ENCODE assay signal across 25 cellular contexts in genomic region chr7:137743021-137743420, GRCh38.
A peak's percentile ranks its signal among the peaks of the same experiment; 100 is the strongest.
DNase-seq lines count a peak whose midpoint lies in the region; ATAC-seq, FAIRE-seq and TF ChIP-seq lines count a peak whose summit lies in the region.
"Had no signal": no experiment of that assay in that cellular context is flagged by ENCODE, and none has a peak within 500 bp of the region (broad histone marks: within the 10 kb centered on the region; RNA-seq: fewer than 3 reads in every experiment).

No MANE protein-coding gene starts in this region.

- no peak for TF ChIP-seq RAD21 in K562 (CRISPR knock-in tag; conservative IDR thresholded peaks at IDR 0.05 in 1 of 2, IDR thresholded peaks at IDR 0.05 in 1 of 2)

- BruUV-seq in K562 (replicated peaks; lab: Mats Ljungman, UMichigan): no TSS peak

- H4K20me1 ChIP-seq in K562 (replicated peaks; ENCODE audit: control insufficient read depth, insufficient read depth, low read length): no peaks in the 10 kb centered on the region
- H4K20me1 ChIP-seq: BLaER1 had no signal

- H3K27me3 Mint-ChIP-seq in T-cell: peaks cover 2 to 10% of the 10 kb centered on the region in 2 donors

- no peaks in the 10 kb centered on the region for H3K27me3 ChIP-seq in K562 (ENCODE audit: control insufficient read depth in 2 of 2, insufficient read depth in 2 of 2, low read length in 2 of 2)
- H3K27me3 ChIP-seq: BE2C, BLaER1 had no signal

- H3K9me3 Mint-ChIP-seq in T-cell: peaks cover 0 to 10% (median 0%) of the 10 kb centered on the region in 3 donors

- no peaks in the 10 kb centered on the region for H3K9me1 ChIP-seq in K562 (ENCODE audit: control insufficient read depth, insufficient read depth, low read length)

- H3K9me3 ChIP-seq in K562 (replicated peaks; ENCODE audit: control insufficient read depth, insufficient read depth, low read depth, low read length): no peaks in the 10 kb centered on the region
- H3K9me3 ChIP-seq: BE2C had no signal

- H3K36me3 ChIP-seq in K562 (ENCODE audit: control insufficient read depth, insufficient read depth, low read length): no peaks in the 10 kb centered on the region
- H3K36me3 ChIP-seq: BE2C, BLaER1 had no signal

- no peak overlapping the region for H2AFZ ChIP-seq in K562 (ENCODE audit: low read depth, low read length)

- H3K4me3 Mint-ChIP-seq in T-cell: no peak overlapping the region
- H3K4me3 Mint-ChIP-seq: CD14-positive monocyte; CD4-positive, alpha-beta memory T cell; CD4-positive, CD25-positive, alpha-beta regulatory T cell; CD8-positive, alpha-beta memory T cell had no signal

- no peak overlapping the region for H3K4me3 ChIP-seq in K562
- H3K4me3 ChIP-seq: BLaER1 had no signal

- FAIRE-seq in K562 (lab: Jason Lieb, UNC): peak; percentile 19
- FAIRE-seq: A204.1, G401.6, GM12891, GM19239 had no signal

- no peak for TF ChIP-seq EP300 in K562 (IDR thresholded peaks at IDR 0.05; ENCODE audit: low read length)

- TF ChIP-seq CTCF in K562 (IDR thresholded peaks at IDR 0.05 in 2 of 3, conservative IDR thresholded peaks at IDR 0.05 in 1 of 3; ENCODE audit: insufficient read depth in 2 of 3, low read depth in 1 of 3, low read length in 3 of 3): no peak

- no peak overlapping the region for H3K9ac ChIP-seq in K562 (ENCODE audit: insufficient read depth in 1 of 2, low read depth in 2 of 2, low read length in 2 of 2)
- H3K9ac ChIP-seq: BLaER1 had no signal

- DNase-seq in K562 (ENCODE audit: extremely low read depth in 1 of 4, low spot score in 3 of 4) (no peak), cerebellum (ENCODE audit: low spot score) (peak; percentile 20), T-cell (no peak), LoVo (ENCODE audit: low spot score) (no peak), nucleus accumbens (lab: John Stamatoyannopoulos, UW) (no peak)
- DNase-seq: 8988T; ACHN; BE2C; CD4-positive, alpha-beta memory T cell; CD4-positive, CD25-positive, alpha-beta regulatory T cell; CD8-positive, alpha-beta memory T cell; COR-L47; DMS 273 treated with DMSO at 0.1 percent for 48 hours; DMS153; DMS53; DMS79; DND-41; EL; GF-D8 had no signal

- no peak overlapping the region for H3K27ac ChIP-seq in K562 (ENCODE audit: extremely low read depth, low read depth, low read length)
- H3K27ac ChIP-seq: BLaER1 had no signal

- CTCF ChIA-PET in K562 (lab: Yijun Ruan, JAX; ENCODE audit: low intra/inter-chr PET ratio): no interaction called here
- CTCF ChIA-PET in T-cell (lab: Charles Lee): no interaction called here

- TF ChIP-seq POLR2A in K562 (conservative IDR thresholded peaks at IDR 0.05): no peak

- no peaks in the 10 kb centered on the region for H3K79me2 ChIP-seq in K562 (ENCODE audit: control insufficient read depth, insufficient read depth, low read length)

- H3K36me3 Mint-ChIP-seq in T-cell: no peaks in the 10 kb centered on the region
- H3K36me3 Mint-ChIP-seq: CD14-positive monocyte; CD4-positive, alpha-beta memory T cell; CD4-positive, CD25-positive, alpha-beta regulatory T cell; CD8-positive, alpha-beta memory T cell had no signal

- H3K4me2 ChIP-seq in K562 (ENCODE audit: insufficient read depth, low read length): no peak overlapping the region
- H3K4me2 ChIP-seq: BLaER1 had no signal

- POLR2A ChIA-PET in K562 (lab: Yijun Ruan, JAX) (no interaction called here), T-cell (lab: Charles Lee) (no interaction called here)

- no peak for ATAC-seq in K562
- no peak for ATAC-seq in T-cell (replicated peaks in 1 of 4)

- intact Hi-C loops in K562 (cut with micrococcal nuclease): no loop called here

- H3K4me1 ChIP-seq in K562 (replicated peaks in 1 of 2; ENCODE audit: control insufficient read depth in 2 of 2, insufficient read depth in 2 of 2, low read length in 2 of 2): no peaks in the 10 kb centered on the region
- H3K4me1 ChIP-seq: BE2C, BLaER1 had no signal

- H3K4me1 Mint-ChIP-seq in T-cell: no peaks in the 10 kb centered on the region
- H3K4me1 Mint-ChIP-seq: CD14-positive monocyte; CD4-positive, alpha-beta memory T cell; CD4-positive, CD25-positive, alpha-beta regulatory T cell; CD8-positive, alpha-beta memory T cell had no signal

- WGBS in K562 (ENCODE audit: insufficient coverage, low coverage, missing lambda C conversion rate): 0% methylated on average over 2 of the region's 2 CpGs

- H3K27ac Mint-ChIP-seq in T-cell: no peak overlapping the region
- H3K27ac Mint-ChIP-seq: CD14-positive monocyte; CD4-positive, alpha-beta memory T cell; CD4-positive, CD25-positive, alpha-beta regulatory T cell; CD8-positive, alpha-beta memory T cell had no signal

- in situ Hi-C loops in K562 (cut with MboI): no loop called here

TF ChIP-seq in K562, 482 proteins besides CTCF, POLR2A, EP300 and RAD21:
- no peak for TF ChIP-seq CAMTA2 (CRISPR knock-in tag; conservative IDR thresholded peaks at IDR 0.05)
- TF ChIP-seq SMAD4 (CRISPR knock-in tag; conservative IDR thresholded peaks at IDR 0.05): no peak
- TF ChIP-seq DACH1 (IDR thresholded peaks at IDR 0.05; ENCODE audit: partially characterized antibody): no peak
- no peak for TF ChIP-seq CHAMP1 (IDR thresholded peaks at IDR 0.05)
- no peak for TF ChIP-seq ZNF75A (CRISPR knock-in tag; IDR thresholded peaks at IDR 0.05)
- TF ChIP-seq HMG20A (CRISPR knock-in tag; conservative IDR thresholded peaks at IDR 0.05): no peak
- no peak for TF ChIP-seq THRAP3 (IDR thresholded peaks at IDR 0.05; ENCODE audit: borderline replicate concordance)
